Comparison of ENCODE assay signal across 13 cellular contexts in the genomic region with DNA sequence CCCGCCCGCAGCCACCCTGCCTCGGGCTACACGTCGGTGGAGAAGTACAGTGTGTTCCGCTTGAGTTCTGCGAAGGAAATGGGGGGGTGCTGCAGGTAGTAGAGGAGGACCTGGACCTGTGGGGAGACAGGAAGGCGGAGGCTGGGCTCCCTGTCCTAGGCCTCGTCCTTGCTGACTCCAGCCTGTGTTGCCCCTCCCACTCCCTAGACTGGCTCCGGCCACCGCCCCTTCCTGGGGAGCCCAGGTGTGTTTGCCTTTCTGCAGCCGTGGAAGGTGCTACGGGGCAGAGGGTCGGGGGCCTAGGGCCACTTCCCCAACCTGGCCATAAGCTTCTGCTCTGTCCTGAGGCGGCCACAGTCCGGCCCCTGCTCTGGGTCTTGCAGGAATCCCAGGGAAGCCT. TPM values are rescaled to one million over a fixed set of nuclear protein-coding genes. Genes with fewer than 3 reads are reported as not detected.
DNase-seq lines count a peak whose midpoint lies in the region; ATAC-seq and TF ChIP-seq lines count a peak whose summit lies in the region.
"Had no signal": no experiment of that assay in that cellular context is flagged by ENCODE, and none has a peak within 500 bp of the region (broad histone marks: within the 10 kb centered on the region; RNA-seq: fewer than 3 reads in every experiment).

No MANE protein-coding gene starts in this region.

- H4K20me1 ChIP-seq in smooth muscle cell (ENCODE audit: low read depth), result peaks cover 13% of the 10 kb centered on the region

- TF ChIP-seq CTCF in WTC11 (IDR thresholded peaks at IDR 0.05) (no peak), sigmoid colon (IDR thresholded peaks at IDR 0.05) (no peak), smooth muscle cell (IDR thresholded peaks at IDR 0.05; ENCODE audit: borderline replicate concordance, insufficient read depth, poor library complexity, severe bottlenecking) (no peak)

- no peak overlapping the region for H3K4me2 ChIP-seq in smooth muscle cell
- H3K4me2 ChIP-seq: PC-9 had no signal

- peaks cover 7% of the 10 kb centered on the region for H3K4me1 Mint-ChIP-seq in WTC11
- H3K4me1 Mint-ChIP-seq: activated B cell treated with CpG ODN at 0.5 μM for 24 hours had no signal

- no peak for TF ChIP-seq POLR2A in sigmoid colon (IDR thresholded peaks at IDR 0.05)

- intact Hi-C loops in left ventricle myocardium superior (cut with micrococcal nuclease), result no loop called here
- intact Hi-C loops in sigmoid colon (cut with DNase I), result no loop called here

- H3K27ac Mint-ChIP-seq in WTC11, result no peak overlapping the region
- H3K27ac Mint-ChIP-seq: activated B cell treated with CpG ODN at 0.5 μM for 24 hours had no signal

- no peaks in the 10 kb centered on the region for H3K9me3 Mint-ChIP-seq in WTC11
- H3K9me3 Mint-ChIP-seq: activated B cell treated with CpG ODN at 0.5 μM for 24 hours, immature natural killer cell had no signal

- H3K36me3 ChIP-seq in sigmoid colon (peaks cover 15 to 81% (median 31%) of the 10 kb centered on the region in 4 donors), HAP-1 (replicated peaks) (peaks cover 32% of the 10 kb centered on the region), smooth muscle cell (ENCODE audit: low read depth) (no peaks in the 10 kb centered on the region)

- peak in 1 of 4 donors; percentile 14 for TF ChIP-seq EP300 in sigmoid colon (IDR thresholded peaks at IDR 0.05)

- POLR2A ChIA-PET in WTC11 (lab: Charles Lee), result no interaction called here

- WGBS in sigmoid colon, 2 donors, result 43 to 75% methylated on average over 16 of the region's 16 CpGs
- 94% methylated on average over 16 of the region's 16 CpGs for WGBS in smooth muscle cell (ENCODE audit: low lambda C conversion rate)

- no peaks in the 10 kb centered on the region for H3K27me3 Mint-ChIP-seq in WTC11 (ENCODE audit: low read depth)
- H3K27me3 Mint-ChIP-seq: activated B cell treated with CpG ODN at 0.5 μM for 24 hours had no signal

- H3K4me3 ChIP-seq in sigmoid colon, result peak overlapping the region in 2 of 4 donors; percentile 18 to 29
- H3K4me3 ChIP-seq in HAP-1, result no peak overlapping the region
- no peak overlapping the region for H3K4me3 ChIP-seq in smooth muscle cell
- H3K4me3 ChIP-seq: PC-9 had no signal

- no peak overlapping the region for H3K9ac ChIP-seq in smooth muscle cell (ENCODE audit: low read depth)

- H3K27me3 ChIP-seq in sigmoid colon (no peaks in the 10 kb centered on the region), HAP-1 (ENCODE audit: low read depth) (no peaks in the 10 kb centered on the region), smooth muscle cell (ENCODE audit: low read depth) (no peaks in the 10 kb centered on the region)

- in situ Hi-C loops in HAP-1 (cut with MboI; ENCODE audit: low sequenced_read_pairs), result no loop called here

- CTCF ChIA-PET in WTC11 (lab: Charles Lee), result interaction anchor here (2.4 to 9.1 kb wide), 2 partner anchors 9 to 50 kb away, joined by 9 to 56 read pairs; partner anchors contain the start of gene TIMM22

- no peak overlapping the region for H2AFZ ChIP-seq in smooth muscle cell (ENCODE audit: low read depth)
- H2AFZ ChIP-seq: PC-9 had no signal

- no peak overlapping the region for H3K4me3 Mint-ChIP-seq in WTC11
- H3K4me3 Mint-ChIP-seq: activated B cell treated with CpG ODN at 0.5 μM for 24 hours, immature natural killer cell had no signal

- H3K36me3 Mint-ChIP-seq in WTC11, result peaks cover 18% of the 10 kb centered on the region

- H3K4me1 ChIP-seq in sigmoid colon, result peaks cover 0 to 64% (median 54%) of the 10 kb centered on the region in 4 donors
- H3K4me1 ChIP-seq in HAP-1, result no peaks in the 10 kb centered on the region
- no peaks in the 10 kb centered on the region for H3K4me1 ChIP-seq in smooth muscle cell (ENCODE audit: low read depth)

- H3F3A ChIP-seq in smooth muscle cell (ENCODE audit: low read depth), result peaks cover 9% of the 10 kb centered on the region

- H3K27ac ChIP-seq in sigmoid colon, result peak overlapping the region; percentile 74 to 85 (median 80)
- no peak overlapping the region for H3K27ac ChIP-seq in smooth muscle cell (ENCODE audit: low read depth)
- H3K27ac ChIP-seq: PC-9 had no signal

- H3K79me2 ChIP-seq in smooth muscle cell (ENCODE audit: low read depth), result no peaks in the 10 kb centered on the region

- peak; percentile 15 for DNase-seq in DMS153 treated with DMSO at 0.1 percent for 48 hours (lab: John Stamatoyannopoulos, UW; ENCODE audit: unreplicated experiment)
- no peak for DNase-seq in WTC11 (ENCODE audit: low spot score)
- DNase-seq in left ventricle myocardium superior, result peak; percentile 48
- DNase-seq in sigmoid colon, result no peak
- DNase-seq in HAP-1 (ENCODE audit: low spot score in 2 of 2), result no peak
- no peak for DNase-seq in activated gamma-delta T cell (lab: John Stamatoyannopoulos, UW)
- DNase-seq in smooth muscle cell (lab: John Stamatoyannopoulos, UW; ENCODE audit: unreplicated experiment), result no peak
- DNase-seq: activated B cell treated with CpG ODN at 0.5 μM for 24 hours; activated effector memory CD4-positive, alpha-beta T cell treated with Interleukin-2 at 50 U/mL for 16 hours; effector memory CD4-positive, alpha-beta T cell; immature natural killer cell had no signal

- H3K9me3 ChIP-seq in sigmoid colon (no peaks in the 10 kb centered on the region), HAP-1 (no peaks in the 10 kb centered on the region), smooth muscle cell (replicated peaks; ENCODE audit: low read depth) (no peaks in the 10 kb centered on the region)

- ATAC-seq in WTC11 (peak; percentile 46), left ventricle myocardium superior (no peak), HG03378 (IDR thresholded peaks at IDR 0.05; ENCODE audit: unreplicated experiment) (no peak)

TF ChIP-seq in WTC11, 78 proteins besides CTCF, POLR2A, EP300 and RAD21 (continues in another document):
- TF ChIP-seq ERG (CRISPR knock-in tag; IDR thresholded peaks at IDR 0.05), result no peak
- no peak for TF ChIP-seq MXD4 (CRISPR knock-in tag; IDR thresholded peaks at IDR 0.05; ENCODE audit: borderline replicate concordance)
- no peak for TF ChIP-seq ZNF416 (CRISPR knock-in tag; IDR thresholded peaks at IDR 0.05)
- no peak for TF ChIP-seq ZNF425 (CRISPR knock-in tag; conservative IDR thresholded peaks at IDR 0.05)
- TF ChIP-seq JUN (CRISPR knock-in tag; IDR thresholded peaks at IDR 0.05), result no peak

RNA-seq across cellular contexts. Expression of gene TIMM22, which starts 9.1 kb away (rescaled TPM):
- total RNA-seq in WTC11 (2021), result 17.2 to 18.0 TPM (median 17.4 TPM) in 3 replicates
- 15.8 TPM for total RNA-seq in left ventricle myocardium superior
- 10 to 100 TPM in 3 of 4 donors, 1 to 10 TPM in 1; 8.0 to 13.6 (median 11.0) TPM for total RNA-seq in sigmoid colon
- polyA plus RNA-seq in sigmoid colon, result 1 to 10 TPM; 6.0 to 9.2 (median 8.1) TPM
- 13.7 and 18.4 TPM in 2 replicates for total RNA-seq in smooth muscle cell
- 24.0 and 27.9 TPM in 2 replicates for polyA plus RNA-seq in smooth muscle cell

RNA-seq across cellular contexts. Expression of gene NXN, which starts 26.5 kb away (rescaled TPM):
- total RNA-seq in WTC11 (2021) (96.8 to 100 TPM (median 98.7 TPM) in 3 replicates), left ventricle myocardium superior (18.9 TPM), sigmoid colon (10 to 100 TPM; 50.4 to 75.9 (median 67.1) TPM), smooth muscle cell (58.3 and 89.0 TPM in 2 replicates)
- polyA plus RNA-seq in sigmoid colon (10 to 100 TPM in 1 of 3 donors, 1 to 10 TPM in 2; 1.4 to 11.5 (median 8.4) TPM), smooth muscle cell (78.6 and 81.8 TPM in 2 replicates)

Comparison
In these comparisons a context has a peak if more than half of its experiments do, and no peak if none do; other contexts are left out.
1. DNase-seq: peak in DMS153 treated with DMSO at 0.1 percent for 48 hours (single experiment) and left ventricle myocardium superior (single experiment); none in WTC11 (single experiment), sigmoid colon (single experiment), HAP-1 (0 of 2), activated gamma-delta T cell (single experiment) and smooth muscle cell (single experiment).